Comparison of ENCODE assay signal across 8 cellular contexts in the genomic region with DNA sequence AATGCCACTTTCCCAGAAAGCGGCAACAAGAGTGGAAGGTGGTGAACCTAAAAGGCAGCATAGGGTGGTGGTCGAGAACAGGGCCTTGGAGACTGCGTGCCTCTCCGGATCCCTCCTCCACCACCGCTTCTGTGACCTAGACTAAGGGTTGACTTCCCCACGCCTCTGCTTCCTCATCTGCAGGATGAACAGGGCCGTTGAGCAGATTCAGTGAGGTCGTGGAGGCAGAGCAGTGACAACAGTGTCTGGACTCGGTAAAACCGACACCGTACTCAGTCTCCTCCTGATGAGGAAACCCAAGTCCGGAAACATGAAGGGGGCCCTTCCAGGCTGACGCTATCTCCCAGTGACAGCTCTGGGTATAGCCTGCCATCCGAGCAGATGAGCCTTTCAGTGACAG.
DNase-seq lines count a peak whose midpoint lies in the region; ATAC-seq and TF ChIP-seq lines count a peak whose summit lies in the region.

No MANE protein-coding gene starts in this region.

- H3K9me3 Mint-ChIP-seq in T-cell: peaks cover 0 to 3% (median 2%) of the 10 kb centered on the region in 3 donors
- peaks cover 7% of the 10 kb centered on the region for H3K9me3 Mint-ChIP-seq in mesothelial cell of epicardium

- no peaks in the 10 kb centered on the region for H3K36me3 ChIP-seq in uterus
- no peaks in the 10 kb centered on the region for H3K36me3 ChIP-seq in breast epithelium

- CTCF ChIA-PET in T-cell (lab: Charles Lee): interaction anchor here in 1 of 2 donors (1.2 to 2.2 kb wide), 6 partner anchors 15 to 67 kb away, joined by 3 to 38 read pairs (median 8); no protein-coding TSS in a partner anchor

- H3K9me3 ChIP-seq in uterus (no peaks in the 10 kb centered on the region), breast epithelium (peaks cover 2 to 8% of the 10 kb centered on the region in 2 donors)

- H3K27me3 Mint-ChIP-seq in T-cell: no peaks in the 10 kb centered on the region
- H3K27me3 Mint-ChIP-seq in mesothelial cell of epicardium (ENCODE audit: low read depth): peaks cover 29% of the 10 kb centered on the region

- H3K36me3 Mint-ChIP-seq in T-cell: peaks cover 51% of the 10 kb centered on the region
- H3K36me3 Mint-ChIP-seq in mesothelial cell of epicardium: peaks cover 2% of the 10 kb centered on the region

- H3K4me3 ChIP-seq in uterus: no peak overlapping the region
- no peak overlapping the region for H3K4me3 ChIP-seq in breast epithelium

- intact Hi-C loops in uterus (cut with DNase I; ENCODE audit: low total_unique reads) (no loop called here), breast epithelium (cut with DNase I; ENCODE audit: low total_unique reads) (no loop called here)

- ATAC-seq in GM21576 (IDR thresholded peaks at IDR 0.05; ENCODE audit: unreplicated experiment) (peak; percentile 20), T-cell (replicated peaks in 1 of 4) (peak; percentile 22 to 56 (median 33))

- TF ChIP-seq POLR2A in uterus (IDR thresholded peaks at IDR 0.05) (no peak), breast epithelium (IDR thresholded peaks at IDR 0.05) (no peak)

- peak overlapping the region; percentile 64 for H3K27ac ChIP-seq in caudate nucleus (ENCODE audit: low read depth, low read length)
- no peak overlapping the region for H3K27ac ChIP-seq in uterus
- peak overlapping the region in 1 of 2 donors; percentile 12 for H3K27ac ChIP-seq in breast epithelium

- POLR2A ChIA-PET in T-cell (lab: Charles Lee): interaction anchor here (0.6 to 4.8 kb wide), 6 partner anchors 14 to 65 kb away, joined by 3 to 90 read pairs (median 5); no protein-coding TSS in a partner anchor

- H3K27ac Mint-ChIP-seq in T-cell (peak overlapping the region in 1 of 2 donors; percentile 94), mesothelial cell of epicardium (no peak overlapping the region)

- no peak for TF ChIP-seq CTCF in uterus (IDR thresholded peaks at IDR 0.05)
- no peak for TF ChIP-seq CTCF in mesothelial cell of epicardium (IDR thresholded peaks at IDR 0.05; ENCODE audit: unreplicated experiment)
- no peak for TF ChIP-seq CTCF in breast epithelium (IDR thresholded peaks at IDR 0.05)

- DNase-seq in T-cell (peak in 33 of 34 experiments; percentile 37 to 73 (median 59)), caudate nucleus (lab: John Stamatoyannopoulos, UW) (peak in 4 of 61 donors; percentile 20 to 40 (median 34)), uterus (no peak), EL (no peak), mesothelial cell of epicardium (ENCODE audit: low spot score in 2 of 2, unreplicated experiment in 2 of 2) (no peak), breast epithelium (ENCODE audit: low spot score in 2 of 2) (no peak)
- peak; percentile 41 to 60 for DNase-seq in stimulated activated CD4-positive, alpha-beta T cell treated with anti-CD3 and anti-CD28 coated beads, Interleukin-4, amount 100 ng/mL, for 4 hours

- peaks cover 41 to 44% (median 42%) of the 10 kb centered on the region in 3 donors for H3K4me1 Mint-ChIP-seq in T-cell
- peaks cover 27% of the 10 kb centered on the region for H3K4me1 Mint-ChIP-seq in mesothelial cell of epicardium

- H3K27me3 ChIP-seq in uterus (no peaks in the 10 kb centered on the region), breast epithelium (no peaks in the 10 kb centered on the region)

- no peaks in the 10 kb centered on the region for H3K4me1 ChIP-seq in uterus
- H3K4me1 ChIP-seq in breast epithelium: no peaks in the 10 kb centered on the region

- peak overlapping the region in 1 of 3 donors; percentile 71 for H3K4me3 Mint-ChIP-seq in T-cell
- H3K4me3 Mint-ChIP-seq in mesothelial cell of epicardium: no peak overlapping the region

Comparison
In these comparisons a context has a peak if more than half of its experiments do, and no peak if none do; other contexts are left out.
1. DNase-seq: peak in T-cell (33 of 34) and stimulated activated CD4-positive, alpha-beta T cell treated with anti-CD3 and anti-CD28 coated beads, Interleukin-4, amount 100 ng/mL, for 4 hours (2 of 2); none in uterus (0 of 2), EL (single experiment), mesothelial cell of epicardium (0 of 2) and breast epithelium (0 of 2).